ENCODE assay signal across 18 cellular contexts in genomic region chr4:76002176-76002575, GRCh38. TPM values are rescaled to one million over a fixed set of nuclear protein-coding genes. Genes with fewer than 3 reads are reported as not detected.
DNase-seq lines count a peak whose midpoint lies in the region; ATAC-seq and TF ChIP-seq lines count a peak whose summit lies in the region.
"Had no signal": no experiment of that assay in that cellular context is flagged by ENCODE, and none has a peak within 500 bp of the region (broad histone marks: within the 10 kb centered on the region; RNA-seq: fewer than 3 reads in every experiment).

No MANE protein-coding gene starts in this region.

- peak; percentile 86 for ATAC-seq in mucosa of descending colon
- ATAC-seq: activated CD8-positive, alpha-beta memory T cell treated with anti-CD3 and anti-CD28 coated beads, Interleukin-2, amount 10 ng/mL, durations not matched to agents 7 days and 5 days had no signal

- DNase-seq in NCI-H146 (lab: John Stamatoyannopoulos, UW): peak; percentile 30
- DNase-seq in NCI-H146 treated with DMSO at 0.1 percent for 48 hours (lab: John Stamatoyannopoulos, UW; ENCODE audit: unreplicated experiment): no peak
- peak; percentile 91 for DNase-seq in NB4 (ENCODE audit: low read depth)
- peak; percentile 17 to 79 for DNase-seq in cardiac fibroblast (ENCODE audit: low read depth in 2 of 2)
- DNase-seq in mucosa of descending colon: no peak
- no peak for DNase-seq in type B pancreatic cell (ENCODE audit: extremely low spot score, unreplicated experiment)
- no peak for DNase-seq in esophagus squamous epithelium (lab: John Stamatoyannopoulos, UW)
- no peak for DNase-seq in stimulated activated naive CD4-positive, alpha-beta T cell treated with Interleukin-2 at 50 U/mL for 16 hours (lab: John Stamatoyannopoulos, UW)
- DNase-seq: activated CD8-positive, alpha-beta memory T cell treated with anti-CD3 and anti-CD28 coated beads, Interleukin-2, amount 10 ng/mL, durations not matched to agents 7 days and 5 days; activated naive CD4-positive, alpha-beta T cell treated with anti-CD3 and anti-CD28 coated beads, Interleukin-2, amount 10 ng/mL, durations not matched to agents 7 days and 5 days; CD4-positive, alpha-beta T cell; H7; NCI-H345 had no signal

- TF ChIP-seq CTCF in NB4 (IDR thresholded peaks at IDR 0.05; ENCODE audit: low read depth, low read length): no peak
- no peak for TF ChIP-seq CTCF in cardiac fibroblast (IDR thresholded peaks at IDR 0.05; ENCODE audit: low read depth, low read length)
- no peak for TF ChIP-seq CTCF in mucosa of descending colon (IDR thresholded peaks at IDR 0.05)
- TF ChIP-seq CTCF in type B pancreatic cell (conservative IDR thresholded peaks at IDR 0.05): no peak
- no peak for TF ChIP-seq CTCF in esophagus squamous epithelium (IDR thresholded peaks at IDR 0.05)

- no peak overlapping the region for H3K27ac ChIP-seq in esophagus squamous epithelium
- H3K27ac ChIP-seq: 22Rv1, cardiac muscle cell, skin epidermis had no signal

- H3K4me1 Mint-ChIP-seq in type B pancreatic cell (ENCODE audit: unreplicated experiment): no peaks in the 10 kb centered on the region
- H3K4me1 Mint-ChIP-seq: neural crest cell had no signal

- TF ChIP-seq POLR2A in NB4 (IDR thresholded peaks at IDR 0.05; ENCODE audit: extremely low read depth, insufficient read length): no peak
- no peak for TF ChIP-seq POLR2A in esophagus squamous epithelium (IDR thresholded peaks at IDR 0.05)

- no peaks in the 10 kb centered on the region for H3K27me3 ChIP-seq in esophagus squamous epithelium

- no peaks in the 10 kb centered on the region for H3K9me3 Mint-ChIP-seq in type B pancreatic cell
- H3K9me3 Mint-ChIP-seq: activated naive CD4-positive, alpha-beta T cell treated with anti-CD3 and anti-CD28 coated beads, Interleukin-2, amount 10 ng/mL, durations not matched to agents 7 days and 5 days; CD4-positive, alpha-beta T cell; neural crest cell had no signal

- peaks cover 21% of the 10 kb centered on the region for H3K27me3 Mint-ChIP-seq in type B pancreatic cell
- H3K27me3 Mint-ChIP-seq: activated naive CD4-positive, alpha-beta T cell treated with anti-CD3 and anti-CD28 coated beads, Interleukin-2, amount 10 ng/mL, durations not matched to agents 7 days and 5 days had no signal

- H3K36me3 ChIP-seq in mucosa of descending colon (ENCODE audit: low read depth) (no peaks in the 10 kb centered on the region), esophagus squamous epithelium (no peaks in the 10 kb centered on the region)
- H3K36me3 ChIP-seq: cardiac muscle cell had no signal

- H3K4me1 ChIP-seq in mucosa of descending colon (ENCODE audit: low read depth) (peaks cover 4% of the 10 kb centered on the region), esophagus squamous epithelium (no peaks in the 10 kb centered on the region)

- H3K36me3 Mint-ChIP-seq in type B pancreatic cell: no peaks in the 10 kb centered on the region
- H3K36me3 Mint-ChIP-seq: activated naive CD4-positive, alpha-beta T cell treated with anti-CD3 and anti-CD28 coated beads, Interleukin-2, amount 10 ng/mL, durations not matched to agents 7 days and 5 days had no signal

- no peak overlapping the region for H3K4me3 Mint-ChIP-seq in type B pancreatic cell
- H3K4me3 Mint-ChIP-seq: activated CD8-positive, alpha-beta memory T cell treated with anti-CD3 and anti-CD28 coated beads, Interleukin-2, amount 10 ng/mL, durations not matched to agents 7 days and 5 days; activated naive CD4-positive, alpha-beta T cell treated with anti-CD3 and anti-CD28 coated beads, Interleukin-2, amount 10 ng/mL, durations not matched to agents 7 days and 5 days; CD4-positive, alpha-beta T cell; neural crest cell had no signal

- 56 to 63% methylated on average over 4 of the region's 4 CpGs for WGBS in esophagus squamous epithelium, 2 donors

- H3K9me3 ChIP-seq in mucosa of descending colon: no peaks in the 10 kb centered on the region
- H3K9me3 ChIP-seq in esophagus squamous epithelium: no peaks in the 10 kb centered on the region

- H3K4me3 ChIP-seq in NB4 (ENCODE audit: low read depth, low read length) (peak overlapping the region; percentile 57), cardiac fibroblast (replicated peaks in 1 of 2; ENCODE audit: low read depth in 2 of 2, low read length in 2 of 2) (no peak overlapping the region), mucosa of descending colon (no peak overlapping the region), esophagus squamous epithelium (no peak overlapping the region)
- H3K4me3 ChIP-seq: cardiac muscle cell, skin epidermis had no signal

- intact Hi-C loops in mucosa of descending colon (cut with DNase I, micrococcal nuclease) (no loop called here), esophagus squamous epithelium (cut with DNase I) (no loop called here)

- no peak overlapping the region for H3K27ac Mint-ChIP-seq in type B pancreatic cell
- H3K27ac Mint-ChIP-seq: activated CD8-positive, alpha-beta memory T cell treated with anti-CD3 and anti-CD28 coated beads, Interleukin-2, amount 10 ng/mL, durations not matched to agents 7 days and 5 days; activated naive CD4-positive, alpha-beta T cell treated with anti-CD3 and anti-CD28 coated beads, Interleukin-2, amount 10 ng/mL, durations not matched to agents 7 days and 5 days; CD4-positive, alpha-beta T cell had no signal

RNA-seq across cellular contexts. Expression of gene CXCL9, which starts 5.1 kb away (rescaled TPM):
- 1 to 10 TPM in 2 of 3 donors, under 1 TPM in 1; 0.75 to 4.9 (median 1.3) TPM for total RNA-seq in mucosa of descending colon
- not detected in 2 replicates for total RNA-seq in type B pancreatic cell (ENCODE audit: low replicate concordance)
- 1 to 10 TPM in 1 of 4 donors, under 1 TPM in 2, not detected in 1; 0.11 to 5.6 (median 0.19) TPM for total RNA-seq in esophagus squamous epithelium
- total RNA-seq: cardiac muscle cell; CD4-positive, alpha-beta T cell; H7; lung microvascular endothelial cell; neural crest cell had no signal

RNA-seq across cellular contexts. Expression of gene SDAD1, which starts 11.4 kb away (rescaled TPM):
- total RNA-seq in mucosa of descending colon: 10 to 100 TPM; 24.5 to 33.7 (median 27.9) TPM
- total RNA-seq in type B pancreatic cell (ENCODE audit: low replicate concordance): 39.2 and 44.8 TPM in 2 replicates
- total RNA-seq in esophagus squamous epithelium: 10 to 100 TPM; 15.0 to 36.2 (median 26.2) TPM

RNA-seq across cellular contexts. Expression of gene CXCL10, which starts 21.1 kb away (rescaled TPM):
- total RNA-seq in mucosa of descending colon: 1 to 10 TPM; 1.4 to 2.2 (median 2.1) TPM
- 0.31 and 0.60 TPM in 2 replicates for total RNA-seq in type B pancreatic cell (ENCODE audit: low replicate concordance)
- total RNA-seq in esophagus squamous epithelium: 1 to 10 TPM in 1 of 4 donors, under 1 TPM in 3; 0.35 to 8.9 (median 0.55) TPM
- total RNA-seq: cardiac muscle cell; CD4-positive, alpha-beta T cell; H7; neural crest cell had no signal

RNA-seq across cellular contexts. Expression of gene CXCL11, which starts 33.7 kb away (rescaled TPM):
- total RNA-seq in mucosa of descending colon (under 1 TPM in 2 of 3 donors, not detected in 1; 0.19 to 0.72 TPM), type B pancreatic cell (ENCODE audit: low replicate concordance) (not detected in 2 replicates), esophagus squamous epithelium (under 1 TPM in 1 of 4 donors, not detected in 3; 0.26 TPM)
- total RNA-seq: cardiac muscle cell; CD4-positive, alpha-beta T cell; H7; neural crest cell had no signal

Comparison
In these comparisons a context has a peak if more than half of its experiments do, and no peak if none do; other contexts are left out.
1. DNase-seq: peak in NCI-H146 (single experiment), NB4 (single experiment) and cardiac fibroblast (2 of 2); none in NCI-H146 treated with DMSO at 0.1 percent for 48 hours (single experiment), mucosa of descending colon (0 of 3), type B pancreatic cell (single experiment), esophagus squamous epithelium (single experiment) and stimulated activated naive CD4-positive, alpha-beta T cell treated with Interleukin-2 at 50 U/mL for 16 hours (single experiment).